Comparison of ENCODE assay signal across 8 cellular contexts in genomic region chr11:6755303-6755952, GRCh38. TPM values are rescaled to one million over a fixed set of nuclear protein-coding genes. Genes with fewer than 3 reads are reported as not detected.
DNase-seq lines count a peak whose midpoint lies in the region; ATAC-seq and TF ChIP-seq lines count a peak whose summit lies in the region.

No MANE protein-coding gene starts in this region.

- no peaks in the 10 kb centered on the region for H3K79me2 ChIP-seq in Loucy (ENCODE audit: insufficient read depth, low read length)

- peak; percentile 41 to 68 for ATAC-seq in activated T-cell treated with anti-CD3 and anti-CD28 coated beads, Interleukin-2, amount 50 U/mL, for 72 hours (replicated peaks in 1 of 2)
- ATAC-seq in GM18511 (IDR thresholded peaks at IDR 0.05; ENCODE audit: unreplicated experiment) = no peak
- ATAC-seq in HG03039 (IDR thresholded peaks at IDR 0.05; ENCODE audit: unreplicated experiment) = no peak

- H3F3A ChIP-seq in Loucy (ENCODE audit: low read depth) = no peaks in the 10 kb centered on the region

- peaks cover 12% of the 10 kb centered on the region for H3K4me1 Mint-ChIP-seq in activated T-cell treated with anti-CD3 and anti-CD28 coated beads, Interleukin-2, amount 50 U/mL, for 72 hours (ENCODE audit: low read depth)

- no peaks in the 10 kb centered on the region for H3K4me1 ChIP-seq in Loucy (ENCODE audit: insufficient read depth, low read length, poor library complexity, severe bottlenecking)

- DNase-seq in AG08395 (ENCODE audit: low spot score) (peak; percentile 64), EH (ENCODE audit: low read depth) (peak; percentile 47), glomerular endothelial cell (ENCODE audit: extremely low read depth, low read depth, low spot score) (peak; percentile 44), putamen (ENCODE audit: low spot score) (peak; percentile 20)
- peak in 1 of 2 donors; percentile 48 for DNase-seq in activated T-cell treated with anti-CD3 and anti-CD28 coated beads, Interleukin-2, amount 50 U/mL, for 72 hours

- peak; percentile 90 for TF ChIP-seq CTCF in Loucy (conservative IDR thresholded peaks at IDR 0.05; ENCODE audit: low read length)

- H3K9ac ChIP-seq in Loucy (ENCODE audit: low read depth, low read length, poor library complexity, severe bottlenecking) = no peak overlapping the region

- H4K20me1 ChIP-seq in Loucy (ENCODE audit: insufficient read depth, low read length, poor library complexity, severe bottlenecking) = no peaks in the 10 kb centered on the region

- H3K4me2 ChIP-seq in Loucy (ENCODE audit: low read depth, low read length, poor library complexity, severe bottlenecking) = no peak overlapping the region

- H3K4me3 Mint-ChIP-seq in activated T-cell treated with anti-CD3 and anti-CD28 coated beads, Interleukin-2, amount 50 U/mL, for 72 hours = no peak overlapping the region

- no peaks in the 10 kb centered on the region for H3K9me3 Mint-ChIP-seq in activated T-cell treated with anti-CD3 and anti-CD28 coated beads, Interleukin-2, amount 50 U/mL, for 72 hours

- H3K36me3 ChIP-seq in Loucy (ENCODE audit: insufficient read depth, low read length) = no peaks in the 10 kb centered on the region

- no peaks in the 10 kb centered on the region for H3K9me3 ChIP-seq in Loucy (ENCODE audit: insufficient read depth, low read depth, low read length)

- H3K27me3 ChIP-seq in Loucy (ENCODE audit: insufficient read depth, low read length, poor library complexity, severe bottlenecking) = no peaks in the 10 kb centered on the region

- no peak overlapping the region for H3K27ac Mint-ChIP-seq in activated T-cell treated with anti-CD3 and anti-CD28 coated beads, Interleukin-2, amount 50 U/mL, for 72 hours

- H3K4me3 ChIP-seq in Loucy (ENCODE audit: low read length, poor library complexity, severe bottlenecking) = no peak overlapping the region

- no peaks in the 10 kb centered on the region for H3K36me3 Mint-ChIP-seq in activated T-cell treated with anti-CD3 and anti-CD28 coated beads, Interleukin-2, amount 50 U/mL, for 72 hours (ENCODE audit: insufficient read depth in 2 of 2)

- no peaks in the 10 kb centered on the region for H3K9me2 ChIP-seq in Loucy (replicated peaks; ENCODE audit: low read depth, low read length)

- no peak overlapping the region for H2AFZ ChIP-seq in Loucy (ENCODE audit: low read length)

- no peaks in the 10 kb centered on the region for H3K27me3 Mint-ChIP-seq in activated T-cell treated with anti-CD3 and anti-CD28 coated beads, Interleukin-2, amount 50 U/mL, for 72 hours (ENCODE audit: low read depth)

RNA-seq across cellular contexts. Expression of gene OR2AG2, which starts 16.3 kb away (rescaled TPM):
- total RNA-seq in activated T-cell treated with anti-CD3 and anti-CD28 coated beads, Interleukin-2, amount 50 U/mL, for 72 hours = under 1 TPM in 1 of 2 donors, not detected in 1; 0.19 TPM
- total RNA-seq in glomerular endothelial cell = 0.15 and 0.18 TPM in 2 replicates

RNA-seq across cellular contexts. Expression of gene OR2AG1, which starts 27.4 kb away (rescaled TPM):
- not detected for total RNA-seq in activated T-cell treated with anti-CD3 and anti-CD28 coated beads, Interleukin-2, amount 50 U/mL, for 72 hours
- not detected in 2 replicates for total RNA-seq in glomerular endothelial cell

RNA-seq across cellular contexts. Expression of gene OR6A2, which starts 44.1 kb away (rescaled TPM):
- under 1 TPM in 1 of 2 donors, not detected in 1; 0.07 TPM for total RNA-seq in activated T-cell treated with anti-CD3 and anti-CD28 coated beads, Interleukin-2, amount 50 U/mL, for 72 hours
- total RNA-seq in glomerular endothelial cell = 0.19 and 0.29 TPM in 2 replicates

Comparison
In these comparisons a context has a peak if more than half of its experiments do, and no peak if none do; other contexts are left out.
1. ATAC-seq: peak in activated T-cell treated with anti-CD3 and anti-CD28 coated beads, Interleukin-2, amount 50 U/mL, for 72 hours (2 of 2); none in GM18511 (single experiment) and HG03039 (single experiment).